ENCODE assay signal across 1 cellular context in the genomic region with DNA sequence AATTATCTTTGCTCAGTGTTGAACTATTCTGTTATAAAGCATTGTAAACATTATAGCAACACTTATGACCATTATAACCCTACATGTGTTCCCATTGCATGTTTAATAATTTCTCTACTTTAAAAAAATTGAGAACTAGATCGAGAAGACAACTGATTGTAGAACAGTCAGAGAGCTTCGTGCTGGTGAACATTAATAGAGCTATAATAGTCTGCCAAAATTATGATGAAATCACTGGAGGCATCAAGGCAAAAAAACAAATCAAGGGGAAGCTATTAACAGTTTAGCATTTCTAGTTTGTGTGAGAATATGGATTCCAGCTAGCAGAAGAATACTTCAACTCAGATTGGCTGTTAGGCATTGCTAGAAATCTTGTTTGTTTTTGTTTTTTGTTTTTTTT.
TF ChIP-seq lines count a peak whose summit lies in the region.

No MANE protein-coding gene starts in this region.

TF ChIP-seq in endothelial cell of umbilical vein, 7 proteins besides CTCF, POLR2A, EP300 and RAD21 (continued from another document):
- TF ChIP-seq, protein P1, sequence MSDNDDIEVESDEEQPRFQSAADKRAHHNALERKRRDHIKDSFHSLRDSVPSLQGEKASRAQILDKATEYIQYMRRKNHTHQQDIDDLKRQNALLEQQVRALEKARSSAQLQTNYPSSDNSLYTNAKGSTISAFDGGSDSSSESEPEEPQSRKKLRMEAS (IDR thresholded peaks at IDR 0.05; ENCODE audit: insufficient read depth, insufficient read length) = no peak
- no peak for TF ChIP-seq FOS (IDR thresholded peaks at IDR 0.05; ENCODE audit: borderline replicate concordance, insufficient read depth, low read length)
- no peak for TF ChIP-seq GATA2 (IDR thresholded peaks at IDR 0.05; ENCODE audit: insufficient read depth, insufficient read length, low read depth, low read length)
- TF ChIP-seq EZH2 (IDR thresholded peaks at IDR 0.05; ENCODE audit: borderline replicate concordance, low read depth, low read length, severe bottlenecking) = no peak
- no peak for TF ChIP-seq POLR2AphosphoS5 (IDR thresholded peaks at IDR 0.05; ENCODE audit: insufficient read depth, low read depth, low read length)
- no peak for TF ChIP-seq JUN (IDR thresholded peaks at IDR 0.05; ENCODE audit: borderline replicate concordance, insufficient read depth, insufficient read length, low read depth)
TF ChIP-seq in endothelial cell of umbilical vein: peak in this region for 0.
